Comparison of ENCODE assay signal across 8 cellular contexts in the genomic region with DNA sequence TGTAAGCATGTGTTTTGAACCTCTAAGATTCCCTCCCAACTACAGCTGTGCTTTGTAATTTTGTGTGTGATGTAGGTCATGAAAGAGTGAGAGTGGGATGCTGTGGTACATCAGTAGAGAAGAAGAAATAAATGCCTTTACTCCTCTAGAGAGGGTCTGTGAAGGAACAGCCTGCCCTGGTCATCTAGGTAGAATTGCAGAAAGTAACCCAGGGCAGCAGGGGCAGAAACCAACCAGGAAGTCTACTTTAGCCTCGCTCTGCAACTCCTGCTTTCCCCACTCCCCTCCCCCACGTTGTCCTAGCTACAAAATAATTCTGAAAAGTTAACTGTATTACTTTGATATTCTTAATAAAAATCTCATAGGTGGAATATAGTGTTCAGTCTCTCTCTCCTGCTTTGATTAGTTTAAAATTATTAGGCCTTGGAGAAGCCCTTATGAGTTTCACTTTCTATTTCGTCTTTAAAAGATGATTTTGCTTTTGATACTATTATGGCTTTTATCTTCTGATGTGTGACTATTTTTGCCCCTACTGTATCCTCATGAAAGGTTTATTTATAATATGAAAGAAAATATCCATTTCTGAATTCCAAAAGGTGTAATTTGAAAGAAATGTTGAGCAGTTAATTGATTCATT. TPM values are rescaled to one million over a fixed set of nuclear protein-coding genes. Genes with fewer than 3 reads are reported as not detected.
DNase-seq lines count a peak whose midpoint lies in the region; TF ChIP-seq lines count a peak whose summit lies in the region.

No MANE protein-coding gene starts in this region.

- H3K4me1 ChIP-seq in prostate gland (replicated peaks) = no peaks in the 10 kb centered on the region

- peak; percentile 10 for DNase-seq in activated CD4-positive, alpha-beta T cell treated with anti-CD3 and anti-CD28 coated beads for 4 hours
- DNase-seq in activated CD4-positive, alpha-beta T cell treated with anti-CD3 and anti-CD28 coated beads for 1 hour = no peak
- DNase-seq in LoVo (ENCODE audit: low spot score) (peak; percentile 27), endothelial cell (ENCODE audit: low spot score) (no peak), prostate gland (ENCODE audit: low spot score) (no peak), DMS53 treated with DMSO at 0.1 percent for 48 hours (lab: John Stamatoyannopoulos, UW; ENCODE audit: unreplicated experiment) (no peak), NCI-H1092 (lab: John Stamatoyannopoulos, UW) (no peak), NCI-H1048 (lab: John Stamatoyannopoulos, UW) (no peak)

- H3K27ac Mint-ChIP-seq in endothelial cell (ENCODE audit: unreplicated experiment) = peak overlapping the region; percentile 57

- WGBS in prostate gland = 41% methylated on average over 3 of the region's 3 CpGs

- peak overlapping the region; percentile 48 to 53 for H3K27ac ChIP-seq in prostate gland

- H3K36me3 ChIP-seq in prostate gland = no peaks in the 10 kb centered on the region

- intact Hi-C loops in prostate gland (cut with DNase I) = no loop called here

- TF ChIP-seq POLR2A in prostate gland (IDR thresholded peaks at IDR 0.05) = no peak

- H3K4me3 ChIP-seq in prostate gland = no peak overlapping the region

- H3K27me3 ChIP-seq in prostate gland (replicated peaks; ENCODE audit: insufficient read depth) = no peaks in the 10 kb centered on the region

- H3K36me3 Mint-ChIP-seq in endothelial cell (ENCODE audit: low read depth, unreplicated experiment) = peaks cover 4% of the 10 kb centered on the region

- TF ChIP-seq CTCF in endothelial cell (IDR thresholded peaks at IDR 0.05; ENCODE audit: unreplicated experiment) = no peak
- no peak for TF ChIP-seq CTCF in prostate gland (IDR thresholded peaks at IDR 0.05)

- peak overlapping the region; percentile 53 for H3K4me3 Mint-ChIP-seq in endothelial cell (ENCODE audit: unreplicated experiment)

- peaks cover 1% of the 10 kb centered on the region for H3K27me3 Mint-ChIP-seq in endothelial cell (ENCODE audit: unreplicated experiment)

- H3K9me3 Mint-ChIP-seq in endothelial cell (ENCODE audit: unreplicated experiment) = no peaks in the 10 kb centered on the region

- peaks cover 25% of the 10 kb centered on the region for H3K4me1 Mint-ChIP-seq in endothelial cell (ENCODE audit: unreplicated experiment)

- H3K9me3 ChIP-seq in prostate gland = no peaks in the 10 kb centered on the region

RNA-seq across cellular contexts. Expression of a gene that starts 7.6 kb away (rescaled TPM):
- 20.6 TPM for total RNA-seq in endothelial cell (ENCODE audit: unreplicated experiment)
- 10 to 100 TPM; 25.9 to 33.6 TPM for total RNA-seq in prostate gland

RNA-seq across cellular contexts. Expression of a gene that starts 55.3 kb away (rescaled TPM):
- total RNA-seq in endothelial cell (ENCODE audit: unreplicated experiment) = 46.5 TPM
- 10 to 100 TPM; 30.4 to 36.8 TPM for total RNA-seq in prostate gland

Comparison
In these comparisons a context has a peak if more than half of its experiments do, and no peak if none do; other contexts are left out.
1. DNase-seq: peak in activated CD4-positive, alpha-beta T cell treated with anti-CD3 and anti-CD28 coated beads for 4 hours (2 of 2) and LoVo (single experiment); none in activated CD4-positive, alpha-beta T cell treated with anti-CD3 and anti-CD28 coated beads for 1 hour (single experiment), endothelial cell (single experiment), prostate gland (single experiment), DMS53 treated with DMSO at 0.1 percent for 48 hours (single experiment), NCI-H1092 (single experiment) and NCI-H1048 (single experiment).